19 cellular contexts compared by ENCODE assay signal in genomic region chr2:216161967-216162366, GRCh38. TPM values are rescaled to one million over a fixed set of nuclear protein-coding genes. Genes with fewer than 3 reads are reported as not detected.
DNase-seq lines count a peak whose midpoint lies in the region; ATAC-seq and TF ChIP-seq lines count a peak whose summit lies in the region.
"Had no signal": no experiment of that assay in that cellular context is flagged by ENCODE, and none has a peak within 500 bp of the region (broad histone marks: within the 10 kb centered on the region; RNA-seq: fewer than 3 reads in every experiment).

No MANE protein-coding gene starts in this region.

- H3K4me3 ChIP-seq in hepatocyte (no peak overlapping the region), foreskin fibroblast (ENCODE audit: low read depth in 1 of 2, low read length in 2 of 2) (no peak overlapping the region)
- H3K4me3 ChIP-seq: HAP-1 had no signal

- peak overlapping the region; percentile 43 for H3K27ac Mint-ChIP-seq in activated CD4-positive, alpha-beta T cell treated with anti-CD3 and anti-CD28 coated beads for 36 hours
- peak overlapping the region; percentile 49 for H3K27ac Mint-ChIP-seq in activated naive CD8-positive, alpha-beta T cell treated with anti-CD3 and anti-CD28 coated beads, Interleukin-2, amount 10 ng/mL, durations not matched to agents 7 days and 5 days
- H3K27ac Mint-ChIP-seq in activated naive CD8-positive, alpha-beta T cell treated with anti-CD3 and anti-CD28 coated beads for 36 hours = no peak overlapping the region

- no peak for DNase-seq in activated CD4-positive, alpha-beta T cell treated with anti-CD3 and anti-CD28 coated beads for 36 hours
- no peak for DNase-seq in activated CD4-positive, alpha-beta T cell treated with anti-CD3 and anti-CD28 coated beads for 1 hour
- no peak for DNase-seq in activated naive CD8-positive, alpha-beta T cell treated with anti-CD3 and anti-CD28 coated beads, Interleukin-2, amount 10 ng/mL, durations not matched to agents 7 days and 5 days
- no peak for DNase-seq in activated naive CD8-positive, alpha-beta T cell treated with anti-CD3 and anti-CD28 coated beads for 36 hours
- DNase-seq in foreskin melanocyte = peak; percentile 60
- DNase-seq in hepatocyte (ENCODE audit: low spot score) = no peak
- DNase-seq in left colon = no peak
- DNase-seq in foreskin fibroblast = no peak
- DNase-seq: 8988T; BE2C; CD8-positive, alpha-beta memory T cell; DMS79 treated with DMSO at 0.1 percent for 48 hours; Kasumi-1; MM.1S; NCI-H187 treated with DMSO at 0.1 percent for 48 hours; NCI-H69 had no signal

- H3K27ac ChIP-seq in hepatocyte = no peak overlapping the region
- H3K27ac ChIP-seq: HL-60 had no signal

- no peaks in the 10 kb centered on the region for H3K9me2 ChIP-seq in hepatocyte (replicated peaks; ENCODE audit: insufficient read depth)

- WGBS in hepatocyte (ENCODE audit: low lambda C conversion rate, missing lambda C conversion rate) = 95% methylated on average over 4 of the region's 4 CpGs

- ATAC-seq in activated CD4-positive, alpha-beta T cell treated with anti-CD3 and anti-CD28 coated beads for 36 hours = no peak
- no peak for ATAC-seq in activated naive CD8-positive, alpha-beta T cell treated with anti-CD3 and anti-CD28 coated beads, Interleukin-2, amount 10 ng/mL, durations not matched to agents 7 days and 5 days (ENCODE audit: low read depth)
- ATAC-seq in left colon = no peak

- H4K20me1 ChIP-seq in hepatocyte (ENCODE audit: insufficient read depth, poor library complexity, severe bottlenecking) = no peaks in the 10 kb centered on the region

- H3K4me3 Mint-ChIP-seq in activated CD4-positive, alpha-beta T cell treated with anti-CD3 and anti-CD28 coated beads for 36 hours = no peak overlapping the region
- no peak overlapping the region for H3K4me3 Mint-ChIP-seq in activated naive CD8-positive, alpha-beta T cell treated with anti-CD3 and anti-CD28 coated beads, Interleukin-2, amount 10 ng/mL, durations not matched to agents 7 days and 5 days
- H3K4me3 Mint-ChIP-seq in activated naive CD8-positive, alpha-beta T cell treated with anti-CD3 and anti-CD28 coated beads for 36 hours = no peak overlapping the region
- H3K4me3 Mint-ChIP-seq: CD8-positive, alpha-beta memory T cell; IgD-negative memory B cell had no signal

- no peaks in the 10 kb centered on the region for H3K9me3 Mint-ChIP-seq in activated CD4-positive, alpha-beta T cell treated with anti-CD3 and anti-CD28 coated beads for 36 hours (ENCODE audit: low read depth)
- no peaks in the 10 kb centered on the region for H3K9me3 Mint-ChIP-seq in activated naive CD8-positive, alpha-beta T cell treated with anti-CD3 and anti-CD28 coated beads, Interleukin-2, amount 10 ng/mL, durations not matched to agents 7 days and 5 days
- no peaks in the 10 kb centered on the region for H3K9me3 Mint-ChIP-seq in activated naive CD8-positive, alpha-beta T cell treated with anti-CD3 and anti-CD28 coated beads for 36 hours
- H3K9me3 Mint-ChIP-seq: CD8-positive, alpha-beta memory T cell; IgD-negative memory B cell had no signal

- no peaks in the 10 kb centered on the region for H3K36me3 ChIP-seq in hepatocyte (replicated peaks; ENCODE audit: insufficient read depth, low read depth)

- CTCF ChIA-PET in activated CD4-positive, alpha-beta T cell treated with anti-CD3 and anti-CD28 coated beads for 36 hours (lab: Charles Lee) = interaction anchor here (0.7 to 6.4 kb wide), 7 partner anchors 10 to 51 kb away, joined by 3 to 52 read pairs (median 3); no protein-coding TSS in a partner anchor

- no peaks in the 10 kb centered on the region for H3K4me1 ChIP-seq in hepatocyte (ENCODE audit: insufficient read depth)
- H3K4me1 ChIP-seq: BE2C had no signal

- no peak overlapping the region for H3K4me2 ChIP-seq in hepatocyte

- H3K27me3 Mint-ChIP-seq in activated CD4-positive, alpha-beta T cell treated with anti-CD3 and anti-CD28 coated beads for 36 hours = no peaks in the 10 kb centered on the region
- H3K27me3 Mint-ChIP-seq in activated naive CD8-positive, alpha-beta T cell treated with anti-CD3 and anti-CD28 coated beads, Interleukin-2, amount 10 ng/mL, durations not matched to agents 7 days and 5 days = no peaks in the 10 kb centered on the region
- no peaks in the 10 kb centered on the region for H3K27me3 Mint-ChIP-seq in activated naive CD8-positive, alpha-beta T cell treated with anti-CD3 and anti-CD28 coated beads for 36 hours
- H3K27me3 Mint-ChIP-seq: CD8-positive, alpha-beta memory T cell; IgD-negative memory B cell had no signal

- H3K9me3 ChIP-seq in hepatocyte (ENCODE audit: low read depth) = no peaks in the 10 kb centered on the region
- H3K9me3 ChIP-seq: BE2C, HAP-1 had no signal

- H3K36me3 Mint-ChIP-seq in activated CD4-positive, alpha-beta T cell treated with anti-CD3 and anti-CD28 coated beads for 36 hours (ENCODE audit: low read depth) = peaks cover 75% of the 10 kb centered on the region
- H3K36me3 Mint-ChIP-seq in activated naive CD8-positive, alpha-beta T cell treated with anti-CD3 and anti-CD28 coated beads, Interleukin-2, amount 10 ng/mL, durations not matched to agents 7 days and 5 days = peaks cover 48% of the 10 kb centered on the region
- peaks cover 37% of the 10 kb centered on the region for H3K36me3 Mint-ChIP-seq in activated naive CD8-positive, alpha-beta T cell treated with anti-CD3 and anti-CD28 coated beads for 36 hours

- peaks cover 17% of the 10 kb centered on the region for H3K79me2 ChIP-seq in hepatocyte

- POLR2A ChIA-PET in activated CD4-positive, alpha-beta T cell treated with anti-CD3 and anti-CD28 coated beads for 36 hours (lab: Charles Lee) = no interaction called here
- POLR2A ChIA-PET in activated naive CD8-positive, alpha-beta T cell treated with anti-CD3 and anti-CD28 coated beads, Interleukin-2, amount 10 ng/mL, durations not matched to agents 7 days and 5 days (lab: Charles Lee) = no interaction called here

- H3K27me3 ChIP-seq in hepatocyte = no peaks in the 10 kb centered on the region
- H3K27me3 ChIP-seq: BE2C had no signal

- TF ChIP-seq CTCF in hepatocyte (IDR thresholded peaks at IDR 0.05; ENCODE audit: poor library complexity) = no peak
- no peak for TF ChIP-seq CTCF in foreskin fibroblast (IDR thresholded peaks at IDR 0.05; ENCODE audit: low read depth, low read length)

- H2AFZ ChIP-seq in hepatocyte = no peak overlapping the region

- intact Hi-C loops in activated CD4-positive, alpha-beta T cell treated with anti-CD3 and anti-CD28 coated beads for 36 hours (cut with DNase I, micrococcal nuclease) = loop anchor here (1.0 to 5.0 kb wide), 3 partner anchors 11 to 35 kb away; no protein-coding TSS in a partner anchor
- intact Hi-C loops in left colon (cut with DNase I, micrococcal nuclease) = no loop called here

- peaks cover 38% of the 10 kb centered on the region for H3K4me1 Mint-ChIP-seq in activated CD4-positive, alpha-beta T cell treated with anti-CD3 and anti-CD28 coated beads for 36 hours
- H3K4me1 Mint-ChIP-seq in activated naive CD8-positive, alpha-beta T cell treated with anti-CD3 and anti-CD28 coated beads, Interleukin-2, amount 10 ng/mL, durations not matched to agents 7 days and 5 days = peaks cover 15% of the 10 kb centered on the region
- H3K4me1 Mint-ChIP-seq in activated naive CD8-positive, alpha-beta T cell treated with anti-CD3 and anti-CD28 coated beads for 36 hours = peaks cover 26% of the 10 kb centered on the region

RNA-seq across cellular contexts. Expression of gene XRCC5, which starts 52.8 kb away (rescaled TPM):
- total RNA-seq in activated CD4-positive, alpha-beta T cell treated with anti-CD3 and anti-CD28 coated beads for 36 hours = 100 to 1,000 TPM; 395 to 536 TPM
- 100 to 1,000 TPM; 268 to 273 TPM for total RNA-seq in activated naive CD8-positive, alpha-beta T cell treated with anti-CD3 and anti-CD28 coated beads, Interleukin-2, amount 10 ng/mL, durations not matched to agents 7 days and 5 days
- total RNA-seq in activated naive CD8-positive, alpha-beta T cell treated with anti-CD3 and anti-CD28 coated beads for 36 hours = 100 to 1,000 TPM; 585 to 614 TPM
- total RNA-seq in hepatocyte (191 and 208 TPM in 2 replicates), left colon (100 to 1,000 TPM; 163 to 189 TPM)
- polyA plus RNA-seq in hepatocyte = 157 and 181 TPM in 2 replicates

Comparison
In these comparisons a context has a peak if more than half of its experiments do, and no peak if none do; other contexts are left out.
1. intact Hi-C loops: an anchor here in activated CD4-positive, alpha-beta T cell treated with anti-CD3 and anti-CD28 coated beads for 36 hours (1.0 to 5.0 kb wide); none called in left colon.